Comparison of ENCODE assay signal across 2 cellular contexts in genomic region chr2:26008851-26009566, GRCh38.
TF ChIP-seq lines count a peak whose summit lies in the region.

No MANE protein-coding gene starts in this region.

TF ChIP-seq in HepG2, 621 proteins besides CTCF, POLR2A, EP300 and RAD21 (continues in another document):
- TF ChIP-seq ZBTB38 (CRISPR knock-in tag; IDR thresholded peaks at IDR 0.05) (no peak), ZNF598 (CRISPR knock-in tag; IDR thresholded peaks at IDR 0.05; ENCODE audit: borderline replicate concordance) (no peak), ZNF639 (CRISPR knock-in tag; conservative IDR thresholded peaks at IDR 0.05) (no peak), SOX5 (CRISPR knock-in tag; IDR thresholded peaks at IDR 0.05; ENCODE audit: borderline replicate concordance) (no peak), PRDM15 (CRISPR knock-in tag; IDR thresholded peaks at IDR 0.05) (no peak), MED8 (CRISPR knock-in tag; IDR thresholded peaks at IDR 0.05; ENCODE audit: insufficient replicate concordance) (no peak), HOXA9 (CRISPR knock-in tag; IDR thresholded peaks at IDR 0.05; ENCODE audit: borderline replicate concordance) (no peak), NR2F2 (IDR thresholded peaks at IDR 0.05; ENCODE audit: borderline replicate concordance, low read depth) (no peak), ZBTB42 (CRISPR knock-in tag; IDR thresholded peaks at IDR 0.05) (no peak), NR2F1 (CRISPR knock-in tag; IDR thresholded peaks at IDR 0.05) (no peak), CBFB (CRISPR knock-in tag; IDR thresholded peaks at IDR 0.05) (no peak), AHDC1 (CRISPR knock-in tag; IDR thresholded peaks at IDR 0.05; ENCODE audit: borderline replicate concordance) (no peak)
- TF ChIP-seq, protein P1, sequence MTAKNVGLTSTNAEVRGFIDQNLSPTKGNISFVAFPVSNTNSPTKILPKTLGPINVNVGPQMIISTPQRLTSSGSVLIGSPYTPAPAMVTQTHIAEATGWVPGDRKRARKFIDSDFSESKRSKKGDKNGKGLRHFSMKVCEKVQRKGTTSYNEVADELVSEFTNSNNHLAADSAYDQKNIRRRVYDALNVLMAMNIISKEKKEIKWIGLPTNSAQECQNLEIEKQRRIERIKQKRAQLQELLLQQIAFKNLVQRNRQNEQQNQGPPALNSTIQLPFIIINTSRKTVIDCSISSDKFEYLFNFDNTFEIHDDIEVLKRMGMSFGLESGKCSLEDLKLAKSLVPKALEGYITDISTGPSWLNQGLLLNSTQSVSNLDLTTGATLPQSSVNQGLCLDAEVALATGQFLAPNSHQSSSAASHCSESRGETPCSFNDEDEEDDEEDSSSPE (CRISPR knock-in tag; IDR thresholded peaks at IDR 0.05): no peak
- TF ChIP-seq, protein P2, sequence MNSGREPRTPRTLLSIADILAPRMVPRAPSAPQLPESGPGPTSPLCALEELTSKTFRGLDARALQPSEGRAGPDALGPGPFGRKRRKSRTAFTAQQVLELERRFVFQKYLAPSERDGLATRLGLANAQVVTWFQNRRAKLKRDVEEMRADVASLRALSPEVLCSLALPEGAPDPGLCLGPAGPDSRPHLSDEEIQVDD (CRISPR knock-in tag; IDR thresholded peaks at IDR 0.05; ENCODE audit: borderline replicate concordance): no peak

TF ChIP-seq in HEK293T, 16 proteins besides CTCF, POLR2A, EP300 and RAD21:
- no peak for TF ChIP-seq TARDBP (IDR thresholded peaks at IDR 0.05)
- TF ChIP-seq FOXM1 (IDR thresholded peaks at IDR 0.05; ENCODE audit: borderline replicate concordance): no peak
- TF ChIP-seq ZNF384 (IDR thresholded peaks at IDR 0.05): no peak
- TF ChIP-seq SP1 (IDR thresholded peaks at IDR 0.05): no peak
- TF ChIP-seq L3MBTL2 (conservative IDR thresholded peaks at IDR 0.05): no peak
- TF ChIP-seq BHLHE40 (IDR thresholded peaks at IDR 0.05; ENCODE audit: borderline replicate concordance): no peak
- no peak for TF ChIP-seq LEF1 (IDR thresholded peaks at IDR 0.05; ENCODE audit: borderline replicate concordance)
- TF ChIP-seq HDGF (IDR thresholded peaks at IDR 0.05; ENCODE audit: borderline replicate concordance): no peak
- TF ChIP-seq FOXK2 (IDR thresholded peaks at IDR 0.05): no peak
- TF ChIP-seq NFRKB (IDR thresholded peaks at IDR 0.05): no peak
- no peak for TF ChIP-seq FOXA1 (IDR thresholded peaks at IDR 0.05)
- TF ChIP-seq SUZ12 (IDR thresholded peaks at IDR 0.05): no peak
- TF ChIP-seq, protein P3, sequence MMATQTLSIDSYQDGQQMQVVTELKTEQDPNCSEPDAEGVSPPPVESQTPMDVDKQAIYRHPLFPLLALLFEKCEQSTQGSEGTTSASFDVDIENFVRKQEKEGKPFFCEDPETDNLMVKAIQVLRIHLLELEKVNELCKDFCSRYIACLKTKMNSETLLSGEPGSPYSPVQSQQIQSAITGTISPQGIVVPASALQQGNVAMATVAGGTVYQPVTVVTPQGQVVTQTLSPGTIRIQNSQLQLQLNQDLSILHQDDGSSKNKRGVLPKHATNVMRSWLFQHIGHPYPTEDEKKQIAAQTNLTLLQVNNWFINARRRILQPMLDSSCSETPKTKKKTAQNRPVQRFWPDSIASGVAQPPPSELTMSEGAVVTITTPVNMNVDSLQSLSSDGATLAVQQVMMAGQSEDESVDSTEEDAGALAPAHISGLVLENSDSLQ (IDR thresholded peaks at IDR 0.05): no peak
- no peak for TF ChIP-seq CTBP1 (IDR thresholded peaks at IDR 0.05; ENCODE audit: borderline replicate concordance)
- TF ChIP-seq ELF4 (IDR thresholded peaks at IDR 0.05): no peak
- no peak for TF ChIP-seq ARNT (IDR thresholded peaks at IDR 0.05)
